6 cellular contexts compared by ENCODE assay signal in genomic region chr6:160664198-160664597, GRCh38. TPM values are rescaled to one million over a fixed set of nuclear protein-coding genes. Genes with fewer than 3 reads are reported as not detected.
"Had no signal": no experiment of that assay in that cellular context is flagged by ENCODE, and none has a peak within 500 bp of the region (broad histone marks: within the 10 kb centered on the region; RNA-seq: fewer than 3 reads in every experiment).

A gene with protein sequence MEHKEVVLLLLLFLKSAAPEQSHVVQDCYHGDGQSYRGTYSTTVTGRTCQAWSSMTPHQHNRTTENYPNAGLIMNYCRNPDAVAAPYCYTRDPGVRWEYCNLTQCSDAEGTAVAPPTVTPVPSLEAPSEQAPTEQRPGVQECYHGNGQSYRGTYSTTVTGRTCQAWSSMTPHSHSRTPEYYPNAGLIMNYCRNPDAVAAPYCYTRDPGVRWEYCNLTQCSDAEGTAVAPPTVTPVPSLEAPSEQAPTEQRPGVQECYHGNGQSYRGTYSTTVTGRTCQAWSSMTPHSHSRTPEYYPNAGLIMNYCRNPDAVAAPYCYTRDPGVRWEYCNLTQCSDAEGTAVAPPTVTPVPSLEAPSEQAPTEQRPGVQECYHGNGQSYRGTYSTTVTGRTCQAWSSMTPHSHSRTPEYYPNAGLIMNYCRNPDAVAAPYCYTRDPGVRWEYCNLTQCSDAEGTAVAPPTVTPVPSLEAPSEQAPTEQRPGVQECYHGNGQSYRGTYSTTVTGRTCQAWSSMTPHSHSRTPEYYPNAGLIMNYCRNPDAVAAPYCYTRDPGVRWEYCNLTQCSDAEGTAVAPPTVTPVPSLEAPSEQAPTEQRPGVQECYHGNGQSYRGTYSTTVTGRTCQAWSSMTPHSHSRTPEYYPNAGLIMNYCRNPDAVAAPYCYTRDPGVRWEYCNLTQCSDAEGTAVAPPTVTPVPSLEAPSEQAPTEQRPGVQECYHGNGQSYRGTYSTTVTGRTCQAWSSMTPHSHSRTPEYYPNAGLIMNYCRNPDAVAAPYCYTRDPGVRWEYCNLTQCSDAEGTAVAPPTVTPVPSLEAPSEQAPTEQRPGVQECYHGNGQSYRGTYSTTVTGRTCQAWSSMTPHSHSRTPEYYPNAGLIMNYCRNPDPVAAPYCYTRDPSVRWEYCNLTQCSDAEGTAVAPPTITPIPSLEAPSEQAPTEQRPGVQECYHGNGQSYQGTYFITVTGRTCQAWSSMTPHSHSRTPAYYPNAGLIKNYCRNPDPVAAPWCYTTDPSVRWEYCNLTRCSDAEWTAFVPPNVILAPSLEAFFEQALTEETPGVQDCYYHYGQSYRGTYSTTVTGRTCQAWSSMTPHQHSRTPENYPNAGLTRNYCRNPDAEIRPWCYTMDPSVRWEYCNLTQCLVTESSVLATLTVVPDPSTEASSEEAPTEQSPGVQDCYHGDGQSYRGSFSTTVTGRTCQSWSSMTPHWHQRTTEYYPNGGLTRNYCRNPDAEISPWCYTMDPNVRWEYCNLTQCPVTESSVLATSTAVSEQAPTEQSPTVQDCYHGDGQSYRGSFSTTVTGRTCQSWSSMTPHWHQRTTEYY (N-terminal part only) (minus strand): TSS chr6:160664275. CDS start chr6:160664214, 61 bp downstream.

RNA-seq across cellular contexts. Expression of the gene that starts here (rescaled TPM):
- total RNA-seq: GM23248, H4, H7, HFFc6 had no signal
- polyA plus RNA-seq: GM23248, GM23338, H1 had no signal
